ENCODE assay signal across 13 cellular contexts in the genomic region with DNA sequence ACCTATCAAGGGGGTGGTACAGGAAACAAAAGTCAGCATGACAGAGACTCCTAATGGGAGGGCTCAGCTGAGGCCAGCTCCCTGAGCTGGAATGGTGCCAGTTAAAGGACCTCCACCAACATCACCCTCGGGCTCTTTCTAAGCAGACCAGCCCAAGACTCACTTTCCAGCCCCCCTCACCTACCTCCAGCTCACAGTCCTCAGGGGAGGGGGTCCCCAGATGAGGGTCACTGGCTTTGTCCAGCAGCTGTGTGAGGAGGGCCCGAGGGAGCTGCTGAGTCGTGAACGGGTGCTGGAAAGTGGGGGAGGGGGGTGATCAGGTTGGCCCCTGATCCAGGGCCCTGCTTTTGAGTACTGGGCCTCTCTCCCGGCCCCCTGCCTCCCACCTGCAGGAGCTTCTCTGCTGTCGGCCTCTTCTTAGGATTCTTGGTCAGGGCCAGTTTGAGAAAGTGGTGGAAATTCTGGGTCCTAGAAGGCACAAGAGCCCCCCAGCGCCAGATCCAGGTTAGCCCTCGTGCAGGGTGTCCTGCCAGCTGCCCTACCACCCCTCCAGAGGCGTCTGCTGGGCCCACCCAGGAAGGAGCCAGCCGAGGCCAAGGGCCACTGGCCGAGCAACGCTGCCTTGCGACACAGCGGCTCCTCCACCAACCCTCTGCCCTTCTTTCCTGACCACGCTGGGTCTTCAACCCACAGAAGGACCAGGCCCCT. TPM values are rescaled to one million over a fixed set of nuclear protein-coding genes. Genes with fewer than 3 reads are reported as not detected.
DNase-seq lines count a peak whose midpoint lies in the region; ATAC-seq, FAIRE-seq and TF ChIP-seq lines count a peak whose summit lies in the region.
"Had no signal": no experiment of that assay in that cellular context is flagged by ENCODE, and none has a peak within 500 bp of the region (broad histone marks: within the 10 kb centered on the region; RNA-seq: fewer than 3 reads in every experiment).

No MANE protein-coding gene starts in this region.

- no peak for TF ChIP-seq EP300 in upper lobe of left lung (IDR thresholded peaks at IDR 0.05)

- intact Hi-C loops in left ventricle myocardium inferior (cut with micrococcal nuclease) = no loop called here
- intact Hi-C loops in heart right ventricle (cut with DNase I) = no loop called here
- intact Hi-C loops in endothelial cell of umbilical vein (cut with micrococcal nuclease) = loop anchor here (2.0 kb wide), 1 partner anchor 13 kb away; no protein-coding TSS in a partner anchor

- no peak overlapping the region for H3K4me2 ChIP-seq in endothelial cell of umbilical vein (ENCODE audit: insufficient read depth, low read length)
- H3K4me2 ChIP-seq: hepatocyte had no signal

- ATAC-seq in heart right ventricle (no peak), upper lobe of left lung (ENCODE audit: low FRiP score in 2 of 2) (no peak), HG03139 (IDR thresholded peaks at IDR 0.05; ENCODE audit: unreplicated experiment) (no peak)

- WGBS in heart right ventricle, 2 donors = 59 to 61% methylated on average over 15 of the region's 15 CpGs
- 28 to 56% methylated on average over 5 to 15 of the region's 15 CpGs for WGBS in upper lobe of left lung, 2 donors

- no peak overlapping the region for H2AFZ ChIP-seq in endothelial cell of umbilical vein (ENCODE audit: low read depth, low read length)
- H2AFZ ChIP-seq: hepatocyte had no signal

- CTCF ChIA-PET in endothelial cell of umbilical vein (lab: Charles Lee) = interaction anchor here (0.6 to 3.6 kb wide), 10 partner anchors 12 to 499 kb away, joined by 3 to 32 read pairs (median 4); a partner anchor contains a TSS

- H3K27ac ChIP-seq in left ventricle myocardium inferior (replicated peaks) (peak overlapping the region; percentile 96), heart right ventricle (peak overlapping the region in 5 of 10 donors; percentile 30 to 97 (median 78)), endothelial cell of umbilical vein (ENCODE audit: insufficient read depth, low read depth, low read length) (no peak overlapping the region), upper lobe of left lung (peak overlapping the region; percentile 57 to 91 (median 77)), Peyer's patch (peak overlapping the region in 1 of 4 donors; percentile 96)
- H3K27ac ChIP-seq: hepatocyte, WERI-Rb-1 had no signal

- H3K9me3 ChIP-seq in left ventricle myocardium inferior (replicated peaks) (no peaks in the 10 kb centered on the region), heart right ventricle (no peaks in the 10 kb centered on the region), NT2/D1 (ENCODE audit: insufficient read depth, low read length) (no peaks in the 10 kb centered on the region), endothelial cell of umbilical vein (replicated peaks; ENCODE audit: control insufficient read depth, insufficient read depth, low read length) (no peaks in the 10 kb centered on the region), upper lobe of left lung (no peaks in the 10 kb centered on the region), Peyer's patch (no peaks in the 10 kb centered on the region)

- no peak for DNase-seq in left ventricle myocardium inferior
- DNase-seq in heart right ventricle = no peak
- no peak for DNase-seq in NT2/D1 (ENCODE audit: low read depth, low spot score)
- peak; percentile 39 for DNase-seq in endothelial cell of umbilical vein (ENCODE audit: low read depth, low spot score)
- no peak for DNase-seq in upper lobe of left lung
- no peak for DNase-seq in DMS53 treated with DMSO at 0.1 percent for 48 hours (lab: John Stamatoyannopoulos, UW; ENCODE audit: unreplicated experiment)
- no peak for DNase-seq in Peyer's patch
- DNase-seq: NCI-H2107, WERI-Rb-1 had no signal

- no peak overlapping the region for H3K4me3 ChIP-seq in left ventricle myocardium inferior
- no peak overlapping the region for H3K4me3 ChIP-seq in heart right ventricle
- H3K4me3 ChIP-seq in NT2/D1 (ENCODE audit: insufficient read length, low read depth) = no peak overlapping the region
- no peak overlapping the region for H3K4me3 ChIP-seq in endothelial cell of umbilical vein (replicated peaks in 1 of 3; ENCODE audit: insufficient read depth in 1 of 3, low read depth in 1 of 3, low read length in 3 of 3)
- H3K4me3 ChIP-seq in upper lobe of left lung = peak overlapping the region in 1 of 4 donors; percentile 89
- no peak overlapping the region for H3K4me3 ChIP-seq in Peyer's patch
- H3K4me3 ChIP-seq: hepatocyte had no signal

- H3K4me1 ChIP-seq in left ventricle myocardium inferior (peaks cover 42% of the 10 kb centered on the region), heart right ventricle (peaks cover 14 to 46% (median 26%) of the 10 kb centered on the region in 9 donors), NT2/D1 (ENCODE audit: insufficient read depth, insufficient read length) (peaks cover 26% of the 10 kb centered on the region), endothelial cell of umbilical vein (ENCODE audit: control insufficient read depth, extremely low read depth, insufficient read depth, low read length) (peaks cover 36% of the 10 kb centered on the region), upper lobe of left lung (peaks cover 31 to 67% (median 44%) of the 10 kb centered on the region in 4 donors), Peyer's patch (peaks cover 0 to 29% (median 20%) of the 10 kb centered on the region in 4 donors)

- TF ChIP-seq POLR2A in endothelial cell of umbilical vein (IDR thresholded peaks at IDR 0.05; ENCODE audit: low read depth, low read length) = no peak
- no peak for TF ChIP-seq POLR2A in upper lobe of left lung (IDR thresholded peaks at IDR 0.05)
- TF ChIP-seq POLR2A in Peyer's patch (IDR thresholded peaks at IDR 0.05) = no peak

- peaks cover 5% of the 10 kb centered on the region for H3K79me2 ChIP-seq in endothelial cell of umbilical vein (ENCODE audit: control insufficient read depth, insufficient read depth, low read length)
- H3K79me2 ChIP-seq: hepatocyte had no signal

- no peaks in the 10 kb centered on the region for H3K9me1 ChIP-seq in endothelial cell of umbilical vein (replicated peaks; ENCODE audit: control insufficient read depth, extremely low read depth, insufficient read depth, low read length)

- H3K36me3 ChIP-seq in left ventricle myocardium inferior (peaks cover 26% of the 10 kb centered on the region), heart right ventricle (peaks cover 0 to 53% (median under 1%) of the 10 kb centered on the region in 9 donors), NT2/D1 (ENCODE audit: insufficient read depth, insufficient read length, low read length) (peaks cover 46% of the 10 kb centered on the region), endothelial cell of umbilical vein (ENCODE audit: control insufficient read depth in 2 of 2, extremely low read depth in 1 of 2, insufficient read depth in 2 of 2, low read length in 2 of 2) (peaks cover 2 to 18% of the 10 kb centered on the region in 2 experiments), upper lobe of left lung (peaks cover 0 to 42% (median 20%) of the 10 kb centered on the region in 4 donors), Peyer's patch (peaks cover 0 to 22% (median 0%) of the 10 kb centered on the region in 3 donors)

- no peaks in the 10 kb centered on the region for H4K20me1 ChIP-seq in endothelial cell of umbilical vein (replicated peaks; ENCODE audit: control insufficient read depth, extremely low read depth, insufficient read depth, low read length)

- BruUV-seq in endothelial cell of umbilical vein (replicated peaks; lab: Mats Ljungman, UMichigan) = no TSS peak

- no peaks in the 10 kb centered on the region for H3K27me3 ChIP-seq in left ventricle myocardium inferior (ENCODE audit: low read depth)
- no peaks in the 10 kb centered on the region for H3K27me3 ChIP-seq in heart right ventricle
- no peaks in the 10 kb centered on the region for H3K27me3 ChIP-seq in NT2/D1 (ENCODE audit: insufficient read depth, insufficient read length)
- no peaks in the 10 kb centered on the region for H3K27me3 ChIP-seq in endothelial cell of umbilical vein (ENCODE audit: control insufficient read depth in 2 of 2, insufficient read depth in 2 of 2, low read length in 2 of 2)
- no peaks in the 10 kb centered on the region for H3K27me3 ChIP-seq in upper lobe of left lung
- H3K27me3 ChIP-seq in Peyer's patch = no peaks in the 10 kb centered on the region
- H3K27me3 ChIP-seq: hepatocyte had no signal

- POLR2A ChIA-PET in endothelial cell of umbilical vein (lab: Charles Lee) = interaction anchor here (0.6 to 0.8 kb wide), 2 partner anchors 9 to 358 kb away, joined by 3 read pairs; no protein-coding TSS in a partner anchor

- H3K9ac ChIP-seq in NT2/D1 (ENCODE audit: insufficient read length, low read depth) = peak overlapping the region; percentile 2
- no peak overlapping the region for H3K9ac ChIP-seq in endothelial cell of umbilical vein (replicated peaks; ENCODE audit: extremely low read depth, insufficient read depth, low read length)

- peak; percentile 82 for FAIRE-seq in endothelial cell of umbilical vein (lab: Jason Lieb, UNC)
- FAIRE-seq: endometrium, G401.6 had no signal

- dilution Hi-C loops in endothelial cell of umbilical vein (cut with MboI; ENCODE audit: extremely low pct_ligation_motif_present, low sequenced_read_pairs) = no loop called here

- TF ChIP-seq CTCF in left ventricle myocardium inferior (IDR thresholded peaks at IDR 0.05; ENCODE audit: borderline replicate concordance) (no peak), heart right ventricle (IDR thresholded peaks at IDR 0.05) (no peak), endothelial cell of umbilical vein (IDR thresholded peaks at IDR 0.05; ENCODE audit: extremely low read depth in 1 of 2, insufficient read depth in 1 of 2, low read depth in 1 of 2, low read length in 2 of 2) (no peak), upper lobe of left lung (IDR thresholded peaks at IDR 0.05) (no peak), Peyer's patch (IDR thresholded peaks at IDR 0.05) (no peak)

RNA-seq across cellular contexts. Expression of a gene that starts 2.9 kb away (rescaled TPM):
- total RNA-seq in left ventricle myocardium inferior = 7.5 TPM
- 10 to 100 TPM in 2 of 10 donors, 1 to 10 TPM in 8; 4.6 to 11.3 (median 8.1) TPM for total RNA-seq in heart right ventricle
- polyA plus RNA-seq in heart right ventricle = 10 to 100 TPM in 1 of 2 donors, 1 to 10 TPM in 1; 7.8 to 19.9 TPM
- 43.3 and 48.5 TPM in 2 replicates for total RNA-seq in endothelial cell of umbilical vein
- 44.0 and 51.6 TPM in 2 replicates for polyA plus RNA-seq in endothelial cell of umbilical vein
- polyA plus RNA-seq in endothelial cell of umbilical vein (2011; cell fraction: cytosol; rRNA removed) = 45.1 and 45.7 TPM in 2 replicates
- 109 and 123 TPM in 2 replicates for polyA plus RNA-seq in endothelial cell of umbilical vein (2011; cell fraction: nucleus; rRNA removed)
- 38.6 and 49.2 TPM in 2 replicates for polyA plus RNA-seq in endothelial cell of umbilical vein (2012)
- 46.8 and 52.0 TPM in 2 replicates for polyA minus RNA-seq in endothelial cell of umbilical vein
- polyA minus RNA-seq in endothelial cell of umbilical vein (2011; cell fraction: cytosol; rRNA and poly(A)+ RNA removed) = 18.9 TPM
- polyA minus RNA-seq in endothelial cell of umbilical vein (2011; cell fraction: nucleus; rRNA and poly(A)+ RNA removed) = 23.0 and 36.3 TPM in 2 replicates
- total RNA-seq in upper lobe of left lung = 10 to 100 TPM; 19.0 to 84.7 (median 29.2) TPM
- total RNA-seq in Peyer's patch = 10 to 100 TPM in 3 of 4 donors, 1 to 10 TPM in 1; 3.3 to 34.7 (median 20.3) TPM

RNA-seq across cellular contexts. Expression of a gene that starts 10.3 kb away (rescaled TPM):
- total RNA-seq in left ventricle myocardium inferior (8.7 TPM), heart right ventricle (10 to 100 TPM in 2 of 10 donors, 1 to 10 TPM in 8; 5.8 to 12.5 (median 8.1) TPM), endothelial cell of umbilical vein (41.1 and 41.6 TPM in 2 replicates), upper lobe of left lung (10 to 100 TPM; 15.4 to 47.1 (median 24.4) TPM), Peyer's patch (10 to 100 TPM; 20.3 to 47.0 (median 31.9) TPM)
- polyA plus RNA-seq in heart right ventricle (10 to 100 TPM in 1 of 2 donors, 1 to 10 TPM in 1; 9.9 to 10.7 TPM), endothelial cell of umbilical vein (43.1 and 48.8 TPM in 2 replicates)
- polyA plus RNA-seq in endothelial cell of umbilical vein (2011; cell fraction: cytosol; rRNA removed) = 28.8 and 36.8 TPM in 2 replicates
- 60.0 and 60.6 TPM in 2 replicates for polyA plus RNA-seq in endothelial cell of umbilical vein (2011; cell fraction: nucleus; rRNA removed)
- polyA plus RNA-seq in endothelial cell of umbilical vein (2012) = 36.0 and 40.6 TPM in 2 replicates
- polyA minus RNA-seq in endothelial cell of umbilical vein = 25.7 and 26.5 TPM in 2 replicates
- 30.1 TPM for polyA minus RNA-seq in endothelial cell of umbilical vein (2011; cell fraction: cytosol; rRNA and poly(A)+ RNA removed)
- 12.9 and 19.6 TPM in 2 replicates for polyA minus RNA-seq in endothelial cell of umbilical vein (2011; cell fraction: nucleus; rRNA and poly(A)+ RNA removed)

RNA-seq across cellular contexts. Expression of a gene that starts 21.7 kb away (rescaled TPM):
- total RNA-seq in left ventricle myocardium inferior (188 TPM), heart right ventricle (100 to 1,000 TPM; 149 to 201 (median 165) TPM), endothelial cell of umbilical vein (322 and 342 TPM in 2 replicates), upper lobe of left lung (100 to 1,000 TPM; 231 to 625 (median 265) TPM), Peyer's patch (100 to 1,000 TPM; 247 to 621 (median 392) TPM)
- polyA plus RNA-seq in heart right ventricle (10 to 100 TPM; 45.6 to 91.1 TPM), endothelial cell of umbilical vein (94.0 and 95.0 TPM in 2 replicates)
- 72.5 and 73.7 TPM in 2 replicates for polyA plus RNA-seq in endothelial cell of umbilical vein (2011; cell fraction: cytosol; rRNA removed)
- 271 and 349 TPM in 2 replicates for polyA plus RNA-seq in endothelial cell of umbilical vein (2011; cell fraction: nucleus; rRNA removed)
- polyA plus RNA-seq in endothelial cell of umbilical vein (2012) = 156 and 202 TPM in 2 replicates
- polyA minus RNA-seq in endothelial cell of umbilical vein = 107 and 134 TPM in 2 replicates
- polyA minus RNA-seq in endothelial cell of umbilical vein (2011; cell fraction: cytosol; rRNA and poly(A)+ RNA removed) = 55.6 TPM
- polyA minus RNA-seq in endothelial cell of umbilical vein (2011; cell fraction: nucleus; rRNA and poly(A)+ RNA removed) = 177 and 197 TPM in 2 replicates

RNA-seq across cellular contexts. Expression of a gene that starts 40.3 kb away (rescaled TPM):
- total RNA-seq in left ventricle myocardium inferior = 89.5 TPM
- total RNA-seq in heart right ventricle = 100 to 1,000 TPM in 8 of 10 donors, 10 to 100 TPM in 2; 76.8 to 249 (median 132) TPM
- polyA plus RNA-seq in heart right ventricle = 10 to 100 TPM; 11.3 to 90.1 TPM
- total RNA-seq in endothelial cell of umbilical vein = 0.39 and 0.62 TPM in 2 replicates
- 0.10 and 0.11 TPM in 2 replicates for polyA plus RNA-seq in endothelial cell of umbilical vein
- 0.06 and 0.07 TPM in 2 replicates for polyA plus RNA-seq in endothelial cell of umbilical vein (2011; cell fraction: cytosol; rRNA removed)
- 0.83 and 0.91 TPM in 2 replicates for polyA plus RNA-seq in endothelial cell of umbilical vein (2011; cell fraction: nucleus; rRNA removed)
- 0.16 and 0.37 TPM in 2 replicates for polyA plus RNA-seq in endothelial cell of umbilical vein (2012)
- polyA minus RNA-seq in endothelial cell of umbilical vein = 0.41 and 0.47 TPM in 2 replicates
- polyA minus RNA-seq in endothelial cell of umbilical vein (2011; cell fraction: cytosol; rRNA and poly(A)+ RNA removed) = not detected
- polyA minus RNA-seq in endothelial cell of umbilical vein (2011; cell fraction: nucleus; rRNA and poly(A)+ RNA removed) = 0.72 and 1.4 TPM in 2 replicates
- total RNA-seq in upper lobe of left lung = 1 to 10 TPM; 1.0 to 3.7 (median 1.5) TPM
- total RNA-seq in Peyer's patch = 1 to 10 TPM in 3 of 4 donors, not detected in 1; 2.4 to 5.0 (median 2.5) TPM

RNA-seq across cellular contexts. Expression of a gene that starts 44.4 kb away (rescaled TPM):
- total RNA-seq in left ventricle myocardium inferior (1.1 TPM), heart right ventricle (1 to 10 TPM in 1 of 10 donors, under 1 TPM in 9; 0.04 to 1.3 (median 0.27) TPM), endothelial cell of umbilical vein (0.42 and 0.62 TPM in 2 replicates), upper lobe of left lung (10 to 100 TPM; 21.6 to 62.4 (median 26.0) TPM), Peyer's patch (10 to 100 TPM; 25.6 to 78.6 (median 52.1) TPM)
- polyA plus RNA-seq in heart right ventricle (under 1 TPM; 0.17 to 0.37 TPM), endothelial cell of umbilical vein (0.13 and 0.19 TPM in 2 replicates)
- polyA plus RNA-seq in endothelial cell of umbilical vein (2011; cell fraction: cytosol; rRNA removed) = 0.14 and 0.16 TPM in 2 replicates
- 0.49 and 0.57 TPM in 2 replicates for polyA plus RNA-seq in endothelial cell of umbilical vein (2011; cell fraction: nucleus; rRNA removed)
- polyA plus RNA-seq in endothelial cell of umbilical vein (2012) = 0.27 and 0.33 TPM in 2 replicates
- polyA minus RNA-seq in endothelial cell of umbilical vein = 0.17 and 0.32 TPM in 2 replicates
- 2.3 TPM for polyA minus RNA-seq in endothelial cell of umbilical vein (2011; cell fraction: cytosol; rRNA and poly(A)+ RNA removed)
- 0.24 and 0.34 TPM in 2 replicates for polyA minus RNA-seq in endothelial cell of umbilical vein (2011; cell fraction: nucleus; rRNA and poly(A)+ RNA removed)
